8 cellular contexts compared by ENCODE assay signal in the genomic region with DNA sequence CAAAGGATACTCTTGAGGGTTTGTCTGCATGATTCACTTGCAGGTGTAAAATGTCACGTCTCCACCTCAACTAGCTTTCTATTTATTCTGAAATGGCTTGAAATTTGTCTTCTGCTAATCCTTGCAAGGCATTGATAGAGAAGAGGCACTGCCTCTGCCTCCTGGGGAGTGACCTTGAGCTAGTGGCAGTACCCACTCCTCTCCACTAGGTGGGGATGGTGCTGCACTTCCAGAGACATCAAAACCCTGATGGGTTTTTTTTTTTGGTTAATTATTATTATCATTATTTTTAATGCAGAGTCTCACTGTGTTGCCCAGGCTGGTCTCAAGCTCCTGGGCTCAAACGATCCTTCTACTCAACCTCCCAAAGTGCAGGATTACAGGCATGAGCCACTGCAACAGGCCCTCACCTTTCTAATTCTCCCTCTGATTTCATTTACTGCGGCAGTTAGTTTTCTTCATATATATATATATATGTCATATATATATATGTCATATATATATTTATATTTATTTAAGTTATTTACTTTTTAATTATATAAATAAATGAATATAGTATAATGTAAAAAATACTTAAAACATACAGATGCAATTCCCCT.
A peak's percentile ranks its signal among the peaks of the same experiment; 100 is the strongest.
DNase-seq lines count a peak whose midpoint lies in the region; ATAC-seq and TF ChIP-seq lines count a peak whose summit lies in the region.

No MANE protein-coding gene starts in this region.

- DNase-seq in A172 (ENCODE audit: low spot score) (peak; percentile 47), SK-MEL-5 (ENCODE audit: low read depth, low spot score) (peak; percentile 74), head of caudate nucleus (peak; percentile 27 to 91 (median 75)), renal cortical epithelial cell (ENCODE audit: low read depth) (peak; percentile 51)
- peak; percentile 58 for DNase-seq in activated naive CD4-positive, alpha-beta T cell treated with anti-CD3 and anti-CD28 coated beads, Interleukin-2, amount 50 U/mL, for 16 hours

- TF ChIP-seq CTCF in GM12873 (IDR thresholded peaks at IDR 0.05; ENCODE audit: insufficient read depth, low read depth, low read length, missing control alignments): peak; percentile 94

- in situ Hi-C loops in SK-MEL-5 (cut with HindIII; ENCODE audit: low pct_unique_long_range_greater_than_20kb, low sequenced_read_pairs): no loop called here

- ATAC-seq in HG03432 (IDR thresholded peaks at IDR 0.05; ENCODE audit: unreplicated experiment) (peak; percentile 64), GM19455 (IDR thresholded peaks at IDR 0.05; ENCODE audit: unreplicated experiment) (no peak)

- intact Hi-C loops in head of caudate nucleus (cut with DNase I): loop anchor here (2.0 kb wide), 1 partner anchor 127 kb away; no protein-coding TSS in a partner anchor
